In the genomic region with DNA sequence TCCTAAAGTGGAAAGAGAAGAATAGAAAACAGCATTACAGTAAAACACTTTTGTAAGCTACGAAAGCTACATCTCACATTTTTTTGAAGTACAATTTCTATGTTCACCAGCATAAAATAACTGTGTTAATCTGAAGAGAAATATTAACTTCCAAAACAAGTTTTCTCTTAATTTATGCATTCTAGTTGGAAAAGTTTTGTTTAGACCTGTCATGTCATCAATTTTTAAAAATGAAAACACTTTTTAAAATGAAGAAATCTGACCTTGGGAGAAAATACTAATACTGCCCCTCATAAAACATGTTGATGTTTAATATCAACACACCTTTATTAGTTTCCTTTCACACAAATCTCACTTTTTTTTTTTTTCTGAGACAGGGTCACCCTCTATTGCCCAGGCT, we compare ENCODE assay signal across 1 cellular context.
TF ChIP-seq lines count a peak whose summit lies in the region.

No MANE protein-coding gene starts in this region.

TF ChIP-seq in HCT116, 20 proteins besides CTCF, POLR2A, EP300 and RAD21 (continued from another document):
- TF ChIP-seq, protein P1, sequence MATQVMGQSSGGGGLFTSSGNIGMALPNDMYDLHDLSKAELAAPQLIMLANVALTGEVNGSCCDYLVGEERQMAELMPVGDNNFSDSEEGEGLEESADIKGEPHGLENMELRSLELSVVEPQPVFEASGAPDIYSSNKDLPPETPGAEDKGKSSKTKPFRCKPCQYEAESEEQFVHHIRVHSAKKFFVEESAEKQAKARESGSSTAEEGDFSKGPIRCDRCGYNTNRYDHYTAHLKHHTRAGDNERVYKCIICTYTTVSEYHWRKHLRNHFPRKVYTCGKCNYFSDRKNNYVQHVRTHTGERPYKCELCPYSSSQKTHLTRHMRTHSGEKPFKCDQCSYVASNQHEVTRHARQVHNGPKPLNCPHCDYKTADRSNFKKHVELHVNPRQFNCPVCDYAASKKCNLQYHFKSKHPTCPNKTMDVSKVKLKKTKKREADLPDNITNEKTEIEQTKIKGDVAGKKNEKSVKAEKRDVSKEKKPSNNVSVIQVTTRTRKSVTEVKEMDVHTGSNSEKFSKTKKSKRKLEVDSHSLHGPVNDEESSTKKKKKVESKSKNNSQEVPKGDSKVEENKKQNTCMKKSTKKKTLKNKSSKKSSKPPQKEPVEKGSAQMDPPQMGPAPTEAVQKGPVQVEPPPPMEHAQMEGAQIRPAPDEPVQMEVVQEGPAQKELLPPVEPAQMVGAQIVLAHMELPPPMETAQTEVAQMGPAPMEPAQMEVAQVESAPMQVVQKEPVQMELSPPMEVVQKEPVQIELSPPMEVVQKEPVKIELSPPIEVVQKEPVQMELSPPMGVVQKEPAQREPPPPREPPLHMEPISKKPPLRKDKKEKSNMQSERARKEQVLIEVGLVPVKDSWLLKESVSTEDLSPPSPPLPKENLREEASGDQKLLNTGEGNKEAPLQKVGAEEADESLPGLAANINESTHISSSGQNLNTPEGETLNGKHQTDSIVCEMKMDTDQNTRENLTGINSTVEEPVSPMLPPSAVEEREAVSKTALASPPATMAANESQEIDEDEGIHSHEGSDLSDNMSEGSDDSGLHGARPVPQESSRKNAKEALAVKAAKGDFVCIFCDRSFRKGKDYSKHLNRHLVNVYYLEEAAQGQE (IDR thresholded peaks at IDR 0.05; ENCODE audit: low read depth) = no peak
- TF ChIP-seq SIN3A (IDR thresholded peaks at IDR 0.05; ENCODE audit: low read depth) (no peak), SRF (IDR thresholded peaks at IDR 0.05; ENCODE audit: low read depth) (no peak), TCF7L2 (IDR thresholded peaks at IDR 0.05; ENCODE audit: borderline replicate concordance, extremely low read depth, insufficient read depth, insufficient read length) (no peak), EGR1 (IDR thresholded peaks at IDR 0.05; ENCODE audit: low read depth) (no peak), EZH2phosphoT487 (IDR thresholded peaks at IDR 0.05; ENCODE audit: borderline replicate concordance) (no peak), ELF1 (IDR thresholded peaks at IDR 0.05; ENCODE audit: borderline replicate concordance, low read depth) (no peak)
- TF ChIP-seq, protein P2, sequence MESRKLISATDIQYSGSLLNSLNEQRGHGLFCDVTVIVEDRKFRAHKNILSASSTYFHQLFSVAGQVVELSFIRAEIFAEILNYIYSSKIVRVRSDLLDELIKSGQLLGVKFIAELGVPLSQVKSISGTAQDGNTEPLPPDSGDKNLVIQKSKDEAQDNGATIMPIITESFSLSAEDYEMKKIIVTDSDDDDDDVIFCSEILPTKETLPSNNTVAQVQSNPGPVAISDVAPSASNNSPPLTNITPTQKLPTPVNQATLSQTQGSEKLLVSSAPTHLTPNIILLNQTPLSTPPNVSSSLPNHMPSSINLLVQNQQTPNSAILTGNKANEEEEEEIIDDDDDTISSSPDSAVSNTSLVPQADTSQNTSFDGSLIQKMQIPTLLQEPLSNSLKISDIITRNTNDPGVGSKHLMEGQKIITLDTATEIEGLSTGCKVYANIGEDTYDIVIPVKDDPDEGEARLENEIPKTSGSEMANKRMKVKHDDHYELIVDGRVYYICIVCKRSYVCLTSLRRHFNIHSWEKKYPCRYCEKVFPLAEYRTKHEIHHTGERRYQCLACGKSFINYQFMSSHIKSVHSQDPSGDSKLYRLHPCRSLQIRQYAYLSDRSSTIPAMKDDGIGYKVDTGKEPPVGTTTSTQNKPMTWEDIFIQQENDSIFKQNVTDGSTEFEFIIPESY (IDR thresholded peaks at IDR 0.05; ENCODE audit: extremely low read depth, insufficient replicate concordance, low read length) = no peak
